8 cellular contexts compared by ENCODE assay signal in genomic region chr12:45730842-45731336, GRCh38. TPM values are rescaled to one million over a fixed set of nuclear protein-coding genes. Genes with fewer than 3 reads are reported as not detected.
DNase-seq lines count a peak whose midpoint lies in the region; ATAC-seq lines count a peak whose summit lies in the region.

No MANE protein-coding gene starts in this region.

- DNase-seq in NOMO-1 treated with DMSO at 0.1 percent for 48 hours (lab: John Stamatoyannopoulos, UW; ENCODE audit: unreplicated experiment) (peak; percentile 56), NOMO-1 (lab: John Stamatoyannopoulos, UW; ENCODE audit: unreplicated experiment in 2 of 2) (no peak), NCI-H1694 treated with DMSO at 0.1 percent for 48 hours (lab: John Stamatoyannopoulos, UW) (peak; percentile 27), immature natural killer cell (peak; percentile 40 to 55 (median 48)), NCI-H446 treated with DMSO at 0.1 percent for 48 hours (lab: John Stamatoyannopoulos, UW) (no peak)
- peak; percentile 20 for DNase-seq in activated naive CD8-positive, alpha-beta T cell treated with anti-CD3 and anti-CD28 coated beads, Interleukin-2, amount 50 U/mL, for 24 hours
- DNase-seq in stimulated activated CD4-positive, alpha-beta T cell treated with anti-CD3 and anti-CD28 coated beads, Interleukin-2, amount 100 ng/mL, for 24 hours = peak; percentile 10 to 37

- ATAC-seq in activated naive CD8-positive, alpha-beta T cell treated with anti-CD3 and anti-CD28 coated beads, Interleukin-2, amount 50 U/mL, for 24 hours = no peak
- no peak for ATAC-seq in HG02571 (IDR thresholded peaks at IDR 0.05; ENCODE audit: unreplicated experiment)

- H3K9me3 Mint-ChIP-seq in activated naive CD8-positive, alpha-beta T cell treated with anti-CD3 and anti-CD28 coated beads, Interleukin-2, amount 50 U/mL, for 24 hours = no peaks in the 10 kb centered on the region
- H3K9me3 Mint-ChIP-seq in immature natural killer cell = no peaks in the 10 kb centered on the region

- H3K4me1 Mint-ChIP-seq in activated naive CD8-positive, alpha-beta T cell treated with anti-CD3 and anti-CD28 coated beads, Interleukin-2, amount 50 U/mL, for 24 hours = peaks cover 47% of the 10 kb centered on the region
- peaks cover 58 to 71% of the 10 kb centered on the region in 2 donors for H3K4me1 Mint-ChIP-seq in immature natural killer cell

- H3K4me3 Mint-ChIP-seq in activated naive CD8-positive, alpha-beta T cell treated with anti-CD3 and anti-CD28 coated beads, Interleukin-2, amount 50 U/mL, for 24 hours = peak overlapping the region; percentile 89
- peak overlapping the region; percentile 83 to 99 (median 92) for H3K4me3 Mint-ChIP-seq in immature natural killer cell

- peak overlapping the region; percentile 79 for H3K27ac Mint-ChIP-seq in activated naive CD8-positive, alpha-beta T cell treated with anti-CD3 and anti-CD28 coated beads, Interleukin-2, amount 50 U/mL, for 24 hours
- peak overlapping the region; percentile 95 to 98 (median 96) for H3K27ac Mint-ChIP-seq in immature natural killer cell

- H3K36me3 Mint-ChIP-seq in activated naive CD8-positive, alpha-beta T cell treated with anti-CD3 and anti-CD28 coated beads, Interleukin-2, amount 50 U/mL, for 24 hours (ENCODE audit: low read depth) = peaks cover 25% of the 10 kb centered on the region
- H3K36me3 Mint-ChIP-seq in immature natural killer cell = peaks cover 0 to 5% (median 0%) of the 10 kb centered on the region in 3 donors

- H3K27me3 Mint-ChIP-seq in activated naive CD8-positive, alpha-beta T cell treated with anti-CD3 and anti-CD28 coated beads, Interleukin-2, amount 50 U/mL, for 24 hours = no peaks in the 10 kb centered on the region
- H3K27me3 Mint-ChIP-seq in immature natural killer cell (ENCODE audit: low read depth in 3 of 3) = peaks cover 10 to 36% (median 28%) of the 10 kb centered on the region in 3 donors

RNA-seq across cellular contexts. Expression of gene ARID2, which starts 1.4 kb away (rescaled TPM):
- polyA plus RNA-seq in immature natural killer cell = 10 to 100 TPM in 1 of 3 donors, 1 to 10 TPM in 2; 3.8 to 14.8 (median 4.3) TPM

Comparison
In these comparisons a context has a peak if more than half of its experiments do, and no peak if none do; other contexts are left out.
1. DNase-seq: peak in NOMO-1 treated with DMSO at 0.1 percent for 48 hours (single experiment), NCI-H1694 treated with DMSO at 0.1 percent for 48 hours (single experiment), activated naive CD8-positive, alpha-beta T cell treated with anti-CD3 and anti-CD28 coated beads, Interleukin-2, amount 50 U/mL, for 24 hours (single experiment), immature natural killer cell (3 of 3) and stimulated activated CD4-positive, alpha-beta T cell treated with anti-CD3 and anti-CD28 coated beads, Interleukin-2, amount 100 ng/mL, for 24 hours (2 of 2); none in NOMO-1 (0 of 2) and NCI-H446 treated with DMSO at 0.1 percent for 48 hours (single experiment).